Comparison of ENCODE assay signal across 11 cellular contexts in genomic region chr18:77147418-77147852, GRCh38. TPM values are rescaled to one million over a fixed set of nuclear protein-coding genes. Genes with fewer than 3 reads are reported as not detected.
A peak's percentile ranks its signal among the peaks of the same experiment; 100 is the strongest.
DNase-seq lines count a peak whose midpoint lies in the region; ATAC-seq and TF ChIP-seq lines count a peak whose summit lies in the region.
"Had no signal": no experiment of that assay in that cellular context is flagged by ENCODE, and none has a peak within 500 bp of the region (broad histone marks: within the 10 kb centered on the region; RNA-seq: fewer than 3 reads in every experiment).

No MANE protein-coding gene starts in this region.

- H3K27ac ChIP-seq in right cardiac atrium (ENCODE audit: low read length) = no peak overlapping the region
- H3K27ac ChIP-seq in OCI-LY3 (ENCODE audit: low read length) = peak overlapping the region; percentile 16; the same call in 1 of the 2 replicates
- H3K27ac ChIP-seq in thoracic aorta = no peak overlapping the region

- H3K27me3 ChIP-seq in right cardiac atrium (ENCODE audit: control insufficient read depth, insufficient read depth) = no peaks in the 10 kb centered on the region
- H3K27me3 ChIP-seq in OCI-LY3 (ENCODE audit: low read depth, low read length) = peaks cover 15% of the 10 kb centered on the region
- H3K27me3 ChIP-seq in thoracic aorta (replicated peaks; ENCODE audit: insufficient read depth) = no peaks in the 10 kb centered on the region
- H3K27me3 ChIP-seq: tibial nerve had no signal

- H2AFZ ChIP-seq in OCI-LY3 (ENCODE audit: low read depth, low read length) = peak overlapping the region; percentile 72

- H3K4me3 ChIP-seq in right cardiac atrium (ENCODE audit: low read length) = no peak overlapping the region
- no peak overlapping the region for H3K4me3 ChIP-seq in OCI-LY3 (ENCODE audit: low read length)
- H3K4me3 ChIP-seq in cardiac fibroblast (replicated peaks in 1 of 2; ENCODE audit: low read depth in 2 of 2, low read length in 2 of 2) = no peak overlapping the region
- no peak overlapping the region for H3K4me3 ChIP-seq in thoracic aorta
- H3K4me3 ChIP-seq: tibial nerve had no signal

- H3K36me3 ChIP-seq in OCI-LY3 (replicated peaks; ENCODE audit: low read depth, low read length) (peaks cover 4% of the 10 kb centered on the region), thoracic aorta (no peaks in the 10 kb centered on the region)
- H3K36me3 ChIP-seq: tibial nerve had no signal

- H3K4me2 ChIP-seq in OCI-LY3 (ENCODE audit: low read length) = peak overlapping the region; percentile 40

- H3K9ac ChIP-seq in OCI-LY3 (ENCODE audit: low read length) = no peak overlapping the region

- H3K9me3 ChIP-seq in right cardiac atrium (ENCODE audit: control insufficient read depth, low read length) = no peaks in the 10 kb centered on the region
- peaks cover 16% of the 10 kb centered on the region for H3K9me3 ChIP-seq in OCI-LY3 (ENCODE audit: insufficient read depth, low read length)
- no peaks in the 10 kb centered on the region for H3K9me3 ChIP-seq in thoracic aorta
- H3K9me3 ChIP-seq: Caco-2 had no signal

- DNase-seq in left ventricle myocardium superior (no peak), right cardiac atrium (no peak), cardiac fibroblast (ENCODE audit: low read depth in 2 of 2) (peak; percentile 33 to 50), thoracic aorta (ENCODE audit: low spot score) (no peak), SHP77 treated with DMSO at 0.1 percent for 48 hours (lab: John Stamatoyannopoulos, UW) (no peak)
- DNase-seq: Caco-2, NCI-H2227 treated with DMSO at 0.1 percent for 48 hours had no signal

- ATAC-seq in left ventricle myocardium superior = peak; percentile 41
- ATAC-seq in right cardiac atrium = no peak
- peak; percentile 50 for ATAC-seq in thoracic aorta (ENCODE audit: insufficient number of reproducible peaks, low FRiP score, low read depth)
- no peak for ATAC-seq in GM18520 (IDR thresholded peaks at IDR 0.05; ENCODE audit: unreplicated experiment)
- no peak for ATAC-seq in GM21515 (IDR thresholded peaks at IDR 0.05; ENCODE audit: unreplicated experiment)

- intact Hi-C loops in left ventricle myocardium superior (cut with micrococcal nuclease) = loop anchor here (10.0 kb wide), 1 partner anchor 57 kb away; no protein-coding TSS in a partner anchor
- intact Hi-C loops in right cardiac atrium (cut with DNase I) = loop anchor here in 1 of 4 donors (10.0 kb wide), 1 partner anchor 57 kb away; no protein-coding TSS in a partner anchor

- no peaks in the 10 kb centered on the region for H3K4me1 ChIP-seq in right cardiac atrium (ENCODE audit: control insufficient read depth, insufficient read depth, low read length)
- H3K4me1 ChIP-seq in OCI-LY3 (ENCODE audit: low read length) = peaks cover 25% of the 10 kb centered on the region
- no peaks in the 10 kb centered on the region for H3K4me1 ChIP-seq in thoracic aorta (ENCODE audit: control insufficient read depth in 1 of 2, low read depth in 2 of 2)
- H3K4me1 ChIP-seq: Caco-2 had no signal

- 81% methylated on average over 3 of the region's 3 CpGs for WGBS in right cardiac atrium

- TF ChIP-seq CTCF in OCI-LY3 (IDR thresholded peaks at IDR 0.05; ENCODE audit: low read depth, low read length) (no peak), cardiac fibroblast (IDR thresholded peaks at IDR 0.05; ENCODE audit: low read depth, low read length) (no peak), thoracic aorta (IDR thresholded peaks at IDR 0.05) (no peak)

- no peaks in the 10 kb centered on the region for H4K20me1 ChIP-seq in OCI-LY3 (ENCODE audit: insufficient read depth, low read length)

- no peaks in the 10 kb centered on the region for H3K79me2 ChIP-seq in OCI-LY3 (ENCODE audit: low read length)

RNA-seq across cellular contexts. Expression of gene MBP, which starts 14.9 kb away (rescaled TPM):
- total RNA-seq in left ventricle myocardium superior (32.7 TPM), right cardiac atrium (10 to 100 TPM; 14.6 to 26.4 (median 19.6) TPM), thoracic aorta (10 to 100 TPM; 41.7 to 42.2 TPM)
- polyA plus RNA-seq in right cardiac atrium = 10.5 TPM

Comparison
In these comparisons a context has a peak if more than half of its experiments do, and no peak if none do; other contexts are left out.
1. ATAC-seq: peak in left ventricle myocardium superior (single experiment) and thoracic aorta (single experiment); none in right cardiac atrium (0 of 2), GM18520 (single experiment) and GM21515 (single experiment).
2. DNase-seq: peak in cardiac fibroblast (2 of 2); none in left ventricle myocardium superior (single experiment), right cardiac atrium (0 of 3), thoracic aorta (single experiment) and SHP77 treated with DMSO at 0.1 percent for 48 hours (single experiment).